In genomic region chr10:25061711-25062455, GRCh38 we compare ENCODE assay signal across 8 cellular contexts. TPM values are rescaled to one million over a fixed set of nuclear protein-coding genes. Genes with fewer than 3 reads are reported as not detected.
DNase-seq lines count a peak whose midpoint lies in the region; ATAC-seq and TF ChIP-seq lines count a peak whose summit lies in the region.

No MANE protein-coding gene starts in this region.

- H3K4me3 ChIP-seq in HEK293 (ENCODE audit: low read depth, low read length) (no peak overlapping the region), esophagus muscularis mucosa (no peak overlapping the region), parathyroid adenoma (ENCODE audit: low read depth, low read length) (no peak overlapping the region)

- intact Hi-C loops in esophagus muscularis mucosa (cut with DNase I): no loop called here

- TF ChIP-seq CTCF in HEK293 (tag by site-specific recombination; IDR thresholded peaks at IDR 0.05): no peak
- no peak for TF ChIP-seq CTCF in esophagus muscularis mucosa (IDR thresholded peaks at IDR 0.05)
- no peak for TF ChIP-seq CTCF in parathyroid adenoma (IDR thresholded peaks at IDR 0.05)

- ATAC-seq in HG03378 (IDR thresholded peaks at IDR 0.05; ENCODE audit: unreplicated experiment) (no peak), GM18861 (IDR thresholded peaks at IDR 0.05; ENCODE audit: unreplicated experiment) (no peak)

- TF ChIP-seq EP300 in esophagus muscularis mucosa (IDR thresholded peaks at IDR 0.05): no peak

- no peak overlapping the region for H3K27ac ChIP-seq in HEK293 (ENCODE audit: extremely low read depth, low read depth, low read length)
- peak overlapping the region in 2 of 4 donors; percentile 5 to 49 for H3K27ac ChIP-seq in esophagus muscularis mucosa (replicated peaks in 1 of 4)
- no peak overlapping the region for H3K27ac ChIP-seq in parathyroid adenoma

- H3K79me2 ChIP-seq in parathyroid adenoma: no peaks in the 10 kb centered on the region

- no peak overlapping the region for H3K4me2 ChIP-seq in parathyroid adenoma (ENCODE audit: low read length)

- H3K36me3 ChIP-seq in HEK293 (ENCODE audit: control insufficient read depth in 2 of 2, insufficient read depth in 1 of 2, low read length in 2 of 2): no peaks in the 10 kb centered on the region
- no peaks in the 10 kb centered on the region for H3K36me3 ChIP-seq in esophagus muscularis mucosa
- H3K36me3 ChIP-seq in parathyroid adenoma (ENCODE audit: control insufficient read depth, insufficient read depth, low read length): no peaks in the 10 kb centered on the region

- H3K9ac ChIP-seq in parathyroid adenoma: no peak overlapping the region

- H3K27me3 ChIP-seq in esophagus muscularis mucosa: no peaks in the 10 kb centered on the region
- no peaks in the 10 kb centered on the region for H3K27me3 ChIP-seq in parathyroid adenoma (ENCODE audit: control insufficient read depth, insufficient read depth, low read length)

- DNase-seq in T1000 (lab: John Stamatoyannopoulos, UW) (peak; percentile 8), esophagus muscularis mucosa (ENCODE audit: extremely low spot score) (peak; percentile 74), iPS-NIHi7 (ENCODE audit: extremely low spot score) (no peak)
- DNase-seq in effector CD8-positive, alpha-beta T cell (lab: John Stamatoyannopoulos, UW): no peak

- no peak for TF ChIP-seq POLR2A in esophagus muscularis mucosa (IDR thresholded peaks at IDR 0.05; ENCODE audit: low read depth)

- CTCF ChIA-PET in HEK293 (lab: Yijun Ruan, JAX): interaction anchor here (0.7 to 1.2 kb wide), 2 partner anchors 165 to 741 kb away, joined by 3 read pairs; no protein-coding TSS in a partner anchor

- POLR2A ChIA-PET in HEK293 (lab: Yijun Ruan, JAX): no interaction called here

- H3K4me1 ChIP-seq in HEK293 (ENCODE audit: control insufficient read depth, insufficient read depth, low read length): peaks cover 6% of the 10 kb centered on the region; the same call in 1 of the 2 replicates
- H3K4me1 ChIP-seq in esophagus muscularis mucosa: peaks cover 0 to 3% (median 0%) of the 10 kb centered on the region in 4 donors
- H3K4me1 ChIP-seq in parathyroid adenoma: no peaks in the 10 kb centered on the region

- H3K9me3 ChIP-seq in HEK293 (ENCODE audit: control insufficient read depth, insufficient read depth, low read depth, low read length) (no peaks in the 10 kb centered on the region), esophagus muscularis mucosa (no peaks in the 10 kb centered on the region), parathyroid adenoma (ENCODE audit: control insufficient read depth, low read length) (no peaks in the 10 kb centered on the region)

- peak overlapping the region; percentile 19 for H2AFZ ChIP-seq in parathyroid adenoma

- WGBS in esophagus muscularis mucosa: 73% methylated on average over 11 of the region's 11 CpGs

TF ChIP-seq in HEK293, 187 proteins besides CTCF, POLR2A, EP300 and RAD21:
- TF ChIP-seq TCF7L2 (IDR thresholded peaks at IDR 0.05; ENCODE audit: borderline replicate concordance, low read depth, low read length) (no peak), KLF9 (tag by site-specific recombination; IDR thresholded peaks at IDR 0.05; ENCODE audit: low read depth) (no peak), TRIM28 (IDR thresholded peaks at IDR 0.05; ENCODE audit: borderline replicate concordance, low read length) (no peak), SCRT1 (tag by site-specific recombination; IDR thresholded peaks at IDR 0.05; ENCODE audit: borderline replicate concordance) (peak; percentile 34; the same call in 1 of the 2 replicates), ZNF211 (tag by site-specific recombination; IDR thresholded peaks at IDR 0.05; ENCODE audit: low read depth) (no peak), SCRT2 (tag by site-specific recombination; IDR thresholded peaks at IDR 0.05) (peak; percentile 94), ATF2 (tag by site-specific recombination; IDR thresholded peaks at IDR 0.05; ENCODE audit: low read depth) (0 out of 2 replicates have a peak, but pooled peaks have one; percentile 21)
TF ChIP-seq in HEK293: peak in this region for 3.

RNA-seq across cellular contexts. Expression of gene THNSL1, which starts 45.5 kb away (rescaled TPM):
- total RNA-seq in esophagus muscularis mucosa: 1 to 10 TPM in 1 of 4 donors, under 1 TPM in 3; 0.65 to 1.1 (median 0.75) TPM

RNA-seq across cellular contexts. Expression of gene ENKUR, which starts 45.9 kb away (rescaled TPM):
- total RNA-seq in esophagus muscularis mucosa: under 1 TPM in 1 of 4 donors, not detected in 3; 0.17 TPM

Comparison
In these comparisons a context has a peak if more than half of its experiments do, and no peak if none do; other contexts are left out.
1. DNase-seq: peak in T1000 (single experiment) and esophagus muscularis mucosa (single experiment); none in effector CD8-positive, alpha-beta T cell (single experiment) and iPS-NIHi7 (single experiment).